Comparison of ENCODE assay signal across 8 cellular contexts in the genomic region with DNA sequence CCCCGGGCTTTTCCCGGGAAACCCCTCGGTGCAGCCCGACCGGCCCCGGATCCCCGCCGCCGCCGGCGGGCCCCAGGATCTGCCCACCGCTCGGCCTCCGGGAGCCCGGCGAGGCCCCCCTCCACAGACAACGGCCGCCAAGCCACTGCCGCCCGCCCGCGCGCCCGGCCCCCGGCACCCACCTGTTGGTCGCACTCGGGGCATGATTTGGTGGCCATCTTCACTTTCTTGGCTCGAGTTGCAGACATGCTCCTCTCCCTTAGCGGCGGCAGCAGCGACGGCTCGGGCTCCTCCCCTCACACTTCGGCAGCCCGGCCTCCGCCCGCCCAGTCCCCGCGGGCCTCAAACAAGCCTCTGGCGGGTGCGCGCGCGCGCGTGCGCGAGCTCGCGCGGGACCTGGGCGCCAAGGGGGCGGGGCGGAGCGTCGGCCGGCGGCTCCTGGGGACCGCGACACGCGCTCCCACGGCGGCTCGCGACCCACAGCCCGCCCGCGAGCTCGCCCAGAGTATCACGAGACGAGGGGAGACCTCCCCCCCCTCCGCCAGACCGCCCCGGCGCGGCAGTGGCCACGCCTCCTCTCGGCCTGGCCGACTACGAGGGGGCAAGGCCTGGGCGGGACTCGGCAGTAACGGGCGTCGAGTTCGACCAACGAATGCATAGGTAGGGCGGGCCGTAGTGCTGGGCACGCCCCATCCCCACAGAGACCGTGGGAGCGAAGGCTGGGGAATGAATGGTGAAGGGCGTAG. TPM values are rescaled to one million over a fixed set of nuclear protein-coding genes. Genes with fewer than 3 reads are reported as not detected.
A peak's percentile ranks its signal among the peaks of the same experiment; 100 is the strongest.
DNase-seq lines count a peak whose midpoint lies in the region; ATAC-seq and TF ChIP-seq lines count a peak whose summit lies in the region.

A gene with protein sequence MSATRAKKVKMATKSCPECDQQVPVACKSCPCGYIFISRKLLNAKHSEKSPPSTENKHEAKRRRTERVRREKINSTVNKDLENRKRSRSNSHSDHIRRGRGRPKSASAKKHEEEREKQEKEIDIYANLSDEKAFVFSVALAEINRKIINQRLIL (minus strand): TSS at position 279 of the 746 bp plus-strand sequence. CDS start 31 bp downstream, at position 248.

- H3K27ac ChIP-seq in gastroesophageal sphincter (peak within 1 kb of the TSS; percentile 61 to 95 (median 93)), temporal lobe (ENCODE audit: low read depth, low read length) (peak within 1 kb of the TSS; percentile 44)

- H3K27me3 ChIP-seq in gastroesophageal sphincter, result no peaks in the 10 kb centered on the region

- TF ChIP-seq CTCF in gastroesophageal sphincter (IDR thresholded peaks at IDR 0.05), result no peak

- in situ Hi-C loops in SK-MEL-5 (cut with HindIII; ENCODE audit: low pct_unique_long_range_greater_than_20kb, low sequenced_read_pairs), result no loop called here

- no peaks in the 10 kb centered on the region for H3K9me3 ChIP-seq in gastroesophageal sphincter

- CTCF ChIA-PET in HEK293T (lab: Yijun Ruan, JAX), result no interaction called here

- POLR2A ChIA-PET in HEK293T (lab: Yijun Ruan, JAX), result interaction anchor here (1.0 kb wide), 3 partner anchors 53 to 158 kb away, joined by 3 to 6 read pairs (median 3); a partner anchor contains a TSS

- peak; percentile 21 to 43 for TF ChIP-seq POLR2A in gastroesophageal sphincter (IDR thresholded peaks at IDR 0.05)

- 0% methylated on average over 5 to 10 of the region's 94 CpGs for WGBS in gastroesophageal sphincter (ENCODE audit: low coverage in 1 of 2), 2 donors

- H3K36me3 ChIP-seq in gastroesophageal sphincter, result no peaks in the 10 kb centered on the region

- ATAC-seq in gastroesophageal sphincter, result peak; percentile 99

- peak; percentile 98 for DNase-seq in GM03348 (ENCODE audit: low spot score)
- peak; percentile 95 for DNase-seq in HEK293T (ENCODE audit: extremely low spot score)
- DNase-seq in MV-4-11 (lab: John Stamatoyannopoulos, UW), result peak; percentile 95
- peak; percentile 91 for DNase-seq in SK-MEL-5 (ENCODE audit: low read depth, low spot score)
- DNase-seq in activated naive CD4-positive, alpha-beta T cell treated with Interleukin-2 at 50 U/mL for 16 hours, result peak; percentile 93
- DNase-seq in nucleus accumbens (lab: John Stamatoyannopoulos, UW), result peak; percentile 42 to 97 (median 92)

- TF ChIP-seq EP300 in gastroesophageal sphincter (IDR thresholded peaks at IDR 0.05), result no peak

- peaks cover 0 to 18% (median 3%) of the 10 kb centered on the region in 3 donors for H3K4me1 ChIP-seq in gastroesophageal sphincter

- peak within 1 kb of the TSS; percentile 51 to 95 for H3K4me3 ChIP-seq in gastroesophageal sphincter

TF ChIP-seq in HEK293T, 16 proteins besides CTCF, POLR2A, EP300 and RAD21:
- TF ChIP-seq, protein P1, sequence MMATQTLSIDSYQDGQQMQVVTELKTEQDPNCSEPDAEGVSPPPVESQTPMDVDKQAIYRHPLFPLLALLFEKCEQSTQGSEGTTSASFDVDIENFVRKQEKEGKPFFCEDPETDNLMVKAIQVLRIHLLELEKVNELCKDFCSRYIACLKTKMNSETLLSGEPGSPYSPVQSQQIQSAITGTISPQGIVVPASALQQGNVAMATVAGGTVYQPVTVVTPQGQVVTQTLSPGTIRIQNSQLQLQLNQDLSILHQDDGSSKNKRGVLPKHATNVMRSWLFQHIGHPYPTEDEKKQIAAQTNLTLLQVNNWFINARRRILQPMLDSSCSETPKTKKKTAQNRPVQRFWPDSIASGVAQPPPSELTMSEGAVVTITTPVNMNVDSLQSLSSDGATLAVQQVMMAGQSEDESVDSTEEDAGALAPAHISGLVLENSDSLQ (IDR thresholded peaks at IDR 0.05), result peak; percentile 97
- TF ChIP-seq FOXK2 (IDR thresholded peaks at IDR 0.05), result no peak
- no peak for TF ChIP-seq FOXA1 (IDR thresholded peaks at IDR 0.05)
- TF ChIP-seq SP1 (IDR thresholded peaks at IDR 0.05), result peak; percentile 62
- TF ChIP-seq LEF1 (IDR thresholded peaks at IDR 0.05; ENCODE audit: borderline replicate concordance), result no peak

RNA-seq across cellular contexts. Expression of the gene that starts here (rescaled TPM):
- 6.3 and 6.8 TPM in 2 replicates for total RNA-seq in SK-MEL-5 (2014; rRNA removed; shearing (Covaris generic))
- polyA plus RNA-seq in SK-MEL-5 (2015; cell fraction: cytosol; rRNA removed), result 4.7 and 7.3 TPM in 2 replicates
- polyA plus RNA-seq in SK-MEL-5 (2015; cell fraction: nucleus; rRNA removed), result 3.2 and 8.4 TPM in 2 replicates
- 10 to 100 TPM in 2 of 4 donors, 1 to 10 TPM in 2; 5.8 to 13.7 (median 9.4) TPM for total RNA-seq in gastroesophageal sphincter
- total RNA-seq in temporal lobe, result 23.8 TPM

Comparison
In these comparisons a context has a peak if more than half of its experiments do, and no peak if none do; other contexts are left out.
1. Peak in every context shown above with its lines: DNase-seq, ATAC-seq, H3K4me3 ChIP-seq and H3K27ac ChIP-seq.